ENCODE assay signal across 21 cellular contexts in the genomic region with DNA sequence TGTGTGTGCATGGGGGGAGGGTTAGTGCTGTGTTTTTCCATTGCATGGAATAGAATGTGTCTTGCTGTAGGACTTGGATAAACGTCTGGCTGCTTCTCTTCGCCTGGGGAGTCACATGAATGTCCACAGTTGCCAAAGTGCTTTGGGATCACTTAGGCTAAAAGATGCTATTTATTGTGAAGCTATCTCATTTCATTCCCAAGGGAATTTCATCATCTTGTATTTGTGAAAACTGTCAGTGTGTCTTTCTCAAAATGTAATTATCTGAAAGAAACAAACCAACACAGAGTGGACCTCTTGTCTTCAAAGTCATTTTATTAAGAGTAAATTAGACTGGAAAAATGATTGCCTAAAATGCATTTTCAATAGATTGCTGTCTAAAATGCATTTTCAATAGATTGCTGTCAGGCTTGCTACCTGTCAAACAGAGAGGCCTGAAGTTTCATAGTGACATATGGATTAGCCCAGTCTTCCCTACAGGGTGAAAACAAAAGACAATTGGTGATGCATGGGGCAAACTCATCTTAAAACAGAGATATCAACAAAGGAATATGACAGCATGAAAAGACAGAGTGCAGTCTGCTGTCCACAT.
DNase-seq lines count a peak whose midpoint lies in the region; ATAC-seq, FAIRE-seq and TF ChIP-seq lines count a peak whose summit lies in the region.
"Had no signal": no experiment of that assay in that cellular context is flagged by ENCODE, and none has a peak within 500 bp of the region (broad histone marks: within the 10 kb centered on the region; RNA-seq: fewer than 3 reads in every experiment).

No MANE protein-coding gene starts in this region.

- no peaks in the 10 kb centered on the region for H3K36me3 Mint-ChIP-seq in T-helper 1 cell treated with Interleukin-12 subunit alpha and Interleukin-12 subunit beta and Interleukin-4 antibody, amounts not matched to agents 30 μg/mL and 1 μg/mL, for 36 hours (ENCODE audit: low read depth)

- no peaks in the 10 kb centered on the region for H3K9me3 Mint-ChIP-seq in T-helper 1 cell treated with Interleukin-12 subunit alpha and Interleukin-12 subunit beta and Interleukin-4 antibody, amounts not matched to agents 30 μg/mL and 1 μg/mL, for 36 hours
- H3K9me3 Mint-ChIP-seq: activated T-cell treated with anti-CD3 and anti-CD28 coated beads, Interleukin-2, amount 50 U/mL, for 24 hours had no signal

- H2BK15ac ChIP-seq in H1 (ENCODE audit: low read length), result no peak overlapping the region

- no peak overlapping the region for H2BK20ac ChIP-seq in H1 (ENCODE audit: low read length)

- no peak overlapping the region for H2AFZ ChIP-seq in H1 (ENCODE audit: low read length)
- H2AFZ ChIP-seq: GM23338 had no signal

- no peak overlapping the region for H3K4ac ChIP-seq in H1 (replicated peaks; ENCODE audit: insufficient read length, low read depth, low read length)

- H3K9me3 ChIP-seq in H1 (ENCODE audit: insufficient read depth in 2 of 2, low read depth in 1 of 2, low read length in 1 of 2), result no peaks in the 10 kb centered on the region
- H3K9me3 ChIP-seq: BLaER1, Caco-2, pancreas, SK-N-SH had no signal

- peaks cover 11% of the 10 kb centered on the region for H3K4me1 Mint-ChIP-seq in T-helper 1 cell treated with Interleukin-12 subunit alpha and Interleukin-12 subunit beta and Interleukin-4 antibody, amounts not matched to agents 30 μg/mL and 1 μg/mL, for 36 hours (ENCODE audit: low read depth)

- no peaks in the 10 kb centered on the region for H3K36me3 ChIP-seq in H1 (ENCODE audit: control insufficient read depth in 2 of 4, insufficient read depth in 4 of 4, low read length in 3 of 4)
- H3K36me3 ChIP-seq: BLaER1, pancreas had no signal

- no peak overlapping the region for H3K56ac ChIP-seq in H1 (replicated peaks; ENCODE audit: insufficient read length, low read depth, low read length)

- H3K14ac ChIP-seq in H1 (ENCODE audit: insufficient read length), result no peak overlapping the region

- no peaks in the 10 kb centered on the region for H3K23me2 ChIP-seq in H1 (ENCODE audit: low read depth, low read length)

- peaks cover 5% of the 10 kb centered on the region for H3K27me3 Mint-ChIP-seq in T-helper 1 cell treated with Interleukin-12 subunit alpha and Interleukin-12 subunit beta and Interleukin-4 antibody, amounts not matched to agents 30 μg/mL and 1 μg/mL, for 36 hours (ENCODE audit: low read depth)
- H3K27me3 Mint-ChIP-seq: activated T-cell treated with anti-CD3 and anti-CD28 coated beads, Interleukin-2, amount 50 U/mL, for 24 hours had no signal

- no peak overlapping the region for H3K4me2 ChIP-seq in H1 (ENCODE audit: insufficient read depth in 1 of 2, low read depth in 2 of 2, low read length in 2 of 2)
- H3K4me2 ChIP-seq: GM23338, SK-N-SH had no signal

- no peaks in the 10 kb centered on the region for H3K79me2 ChIP-seq in H1 (ENCODE audit: control insufficient read depth in 1 of 2, insufficient read depth in 2 of 2, low read length in 2 of 2)

- ATAC-seq in HG03469 (IDR thresholded peaks at IDR 0.05; ENCODE audit: unreplicated experiment) (no peak), HG03439 (IDR thresholded peaks at IDR 0.05; ENCODE audit: unreplicated experiment) (no peak)
- ATAC-seq: GM23338, pancreas had no signal

- no peaks in the 10 kb centered on the region for H3K79me1 ChIP-seq in H1 (ENCODE audit: low read depth, low read length)

- no peak overlapping the region for H2BK5ac ChIP-seq in H1 (ENCODE audit: low read depth, low read length)

- POLR2A ChIA-PET in H1 (lab: Charles Lee; ENCODE audit: partially characterized antibody), result no interaction called here

- H2BK12ac ChIP-seq in H1 (ENCODE audit: low read depth, low read length), result no peak overlapping the region

- TF ChIP-seq POLR2A in H1 (IDR thresholded peaks at IDR 0.05; ENCODE audit: control extremely low read depth in 1 of 2, low read depth in 2 of 2, low read length in 2 of 2), result no peak

- H4K8ac ChIP-seq in H1 (ENCODE audit: extremely low read depth, insufficient read depth, low read length), result no peak overlapping the region

- no peak for FAIRE-seq in H1 (lab: Jason Lieb, UNC)
- FAIRE-seq: bronchial epithelial cell, pancreas, urothelium cell line had no signal

- peak overlapping the region; percentile 28 for H2BK120ac ChIP-seq in H1 (replicated peaks; ENCODE audit: low read depth, low read length)

- TF ChIP-seq CTCF in H1 (IDR thresholded peaks at IDR 0.05; ENCODE audit: control extremely low read depth in 1 of 3, insufficient read depth in 1 of 3, low read depth in 1 of 3, low read length in 3 of 3), result no peak

- no peak overlapping the region for H3K27ac ChIP-seq in H1 (ENCODE audit: low read depth, low read length)
- H3K27ac ChIP-seq: BLaER1, coronary artery, pancreas had no signal

- H3K27ac Mint-ChIP-seq in T-helper 1 cell treated with Interleukin-12 subunit alpha and Interleukin-12 subunit beta and Interleukin-4 antibody, amounts not matched to agents 30 μg/mL and 1 μg/mL, for 36 hours, result peak overlapping the region; percentile 41
- H3K27ac Mint-ChIP-seq: activated T-cell treated with anti-CD3 and anti-CD28 coated beads, Interleukin-2, amount 50 U/mL, for 24 hours; GM23338 had no signal

- no peak for TF ChIP-seq RAD21 in H1 (IDR thresholded peaks at IDR 0.05 in 1 of 2, conservative IDR thresholded peaks at IDR 0.05 in 1 of 2; ENCODE audit: low read depth in 2 of 2, low read length in 2 of 2)

- H3K4me3 Mint-ChIP-seq in T-helper 1 cell treated with Interleukin-12 subunit alpha and Interleukin-12 subunit beta and Interleukin-4 antibody, amounts not matched to agents 30 μg/mL and 1 μg/mL, for 36 hours, result no peak overlapping the region
- H3K4me3 Mint-ChIP-seq: activated T-cell treated with anti-CD3 and anti-CD28 coated beads, Interleukin-2, amount 50 U/mL, for 24 hours; GM23338 had no signal

- no peak for TF ChIP-seq EP300 in H1 (IDR thresholded peaks at IDR 0.05; ENCODE audit: borderline replicate concordance in 1 of 2, low read depth in 2 of 2, low read length in 2 of 2)

- H3K18ac ChIP-seq in H1 (ENCODE audit: extremely low read depth, low read length), result no peak overlapping the region

- H2AK5ac ChIP-seq in H1 (ENCODE audit: low read depth, low read length), result no peak overlapping the region

- DNase-seq in T-helper 1 cell (no peak), NCI-H2171 (lab: John Stamatoyannopoulos, UW) (peak; percentile 86), H1 (ENCODE audit: low read depth in 1 of 2, low spot score in 2 of 2) (no peak), retina (peak; percentile 54)
- no peak for DNase-seq in stimulated activated CD4-positive, alpha-beta T cell treated with anti-CD3 and anti-CD28 coated beads, Interleukin-4, amount 100 ng/mL, for 24 hours
- DNase-seq: activated naive CD4-positive, alpha-beta T cell; activated T-cell treated with anti-CD3 and anti-CD28 coated beads, Interleukin-2, amount 50 U/mL, for 24 hours; Caco-2; NCI-H1092 treated with DMSO at 0.1 percent for 48 hours; NCI-H345; pancreas; SK-N-SH; T-helper 9 cell had no signal

- no peak overlapping the region for H3K9ac ChIP-seq in H1 (replicated peaks in 1 of 4; ENCODE audit: extremely low read depth in 1 of 4, low read depth in 3 of 4, low read length in 3 of 4)
- H3K9ac ChIP-seq: BLaER1, SK-N-SH had no signal

- H3K23ac ChIP-seq in H1 (ENCODE audit: insufficient read length), result no peak overlapping the region

- H3K27me3 ChIP-seq in H1 (replicated peaks in 1 of 4; ENCODE audit: control insufficient read depth in 3 of 4, extremely low read depth in 1 of 4, insufficient read depth in 3 of 4, low read length in 3 of 4), result no peaks in the 10 kb centered on the region
- H3K27me3 ChIP-seq: BLaER1, pancreas had no signal

- WGBS in H1 (ENCODE audit: extremely low coverage in 1 of 2, insufficient coverage in 1 of 2, insufficient read length in 1 of 2, insufficient replicate concordance in 2 of 2, low coverage in 1 of 2, low lambda C conversion rate in 2 of 2, missing lambda C conversion rate in 1 of 2), 2 experiments, result 93% methylated on average over 2 of the region's 2 CpGs; no CpG with 5 or more reads in 1 of the 2 experiments

- no peak overlapping the region for H3K4me3 ChIP-seq in H1 (ENCODE audit: extremely low read depth in 1 of 4, insufficient read depth in 2 of 4, low read depth in 3 of 4, low read length in 4 of 4)
- H3K4me3 ChIP-seq: BLaER1, coronary artery, GM23338, pancreas had no signal

- H3K4me1 ChIP-seq in H1 (replicated peaks in 1 of 4; ENCODE audit: control insufficient read depth in 3 of 4, insufficient read depth in 4 of 4, low read length in 3 of 4), result no peaks in the 10 kb centered on the region
- H3K4me1 ChIP-seq: pancreas had no signal

- H4K20me1 ChIP-seq in H1 (replicated peaks in 1 of 2; ENCODE audit: control insufficient read depth in 1 of 2, insufficient read depth in 2 of 2, low read length in 2 of 2), result no peaks in the 10 kb centered on the region
- H4K20me1 ChIP-seq: BLaER1 had no signal

- no peak overlapping the region for H4K5ac ChIP-seq in H1 (ENCODE audit: insufficient read length, low read depth, low read length)

- no peak overlapping the region for H4K91ac ChIP-seq in H1 (replicated peaks; ENCODE audit: insufficient read length, low read length)

- CTCF ChIA-PET in H1 (lab: Charles Lee; ENCODE audit: partially characterized antibody), result interaction anchor here (0.6 to 5.0 kb wide), 10 partner anchors 60 to 1453 kb away, joined by 3 to 64 read pairs (median 4); no protein-coding TSS in a partner anchor

TF ChIP-seq in H1, 55 proteins besides CTCF, POLR2A, EP300 and RAD21:
- TF ChIP-seq CEBPB (IDR thresholded peaks at IDR 0.05; ENCODE audit: low read depth, low read length), result no peak
- TF ChIP-seq HDAC2 (IDR thresholded peaks at IDR 0.05; ENCODE audit: borderline replicate concordance in 1 of 2, low read depth in 2 of 2, low read length in 2 of 2), result no peak

Comparison
In these comparisons a context has a peak if more than half of its experiments do, and no peak if none do; other contexts are left out.
1. DNase-seq: peak in NCI-H2171 (single experiment) and retina (single experiment); none in T-helper 1 cell (0 of 5), H1 (0 of 2) and stimulated activated CD4-positive, alpha-beta T cell treated with anti-CD3 and anti-CD28 coated beads, Interleukin-4, amount 100 ng/mL, for 24 hours (single experiment).